ENCODE assay signal across 8 cellular contexts in the genomic region with DNA sequence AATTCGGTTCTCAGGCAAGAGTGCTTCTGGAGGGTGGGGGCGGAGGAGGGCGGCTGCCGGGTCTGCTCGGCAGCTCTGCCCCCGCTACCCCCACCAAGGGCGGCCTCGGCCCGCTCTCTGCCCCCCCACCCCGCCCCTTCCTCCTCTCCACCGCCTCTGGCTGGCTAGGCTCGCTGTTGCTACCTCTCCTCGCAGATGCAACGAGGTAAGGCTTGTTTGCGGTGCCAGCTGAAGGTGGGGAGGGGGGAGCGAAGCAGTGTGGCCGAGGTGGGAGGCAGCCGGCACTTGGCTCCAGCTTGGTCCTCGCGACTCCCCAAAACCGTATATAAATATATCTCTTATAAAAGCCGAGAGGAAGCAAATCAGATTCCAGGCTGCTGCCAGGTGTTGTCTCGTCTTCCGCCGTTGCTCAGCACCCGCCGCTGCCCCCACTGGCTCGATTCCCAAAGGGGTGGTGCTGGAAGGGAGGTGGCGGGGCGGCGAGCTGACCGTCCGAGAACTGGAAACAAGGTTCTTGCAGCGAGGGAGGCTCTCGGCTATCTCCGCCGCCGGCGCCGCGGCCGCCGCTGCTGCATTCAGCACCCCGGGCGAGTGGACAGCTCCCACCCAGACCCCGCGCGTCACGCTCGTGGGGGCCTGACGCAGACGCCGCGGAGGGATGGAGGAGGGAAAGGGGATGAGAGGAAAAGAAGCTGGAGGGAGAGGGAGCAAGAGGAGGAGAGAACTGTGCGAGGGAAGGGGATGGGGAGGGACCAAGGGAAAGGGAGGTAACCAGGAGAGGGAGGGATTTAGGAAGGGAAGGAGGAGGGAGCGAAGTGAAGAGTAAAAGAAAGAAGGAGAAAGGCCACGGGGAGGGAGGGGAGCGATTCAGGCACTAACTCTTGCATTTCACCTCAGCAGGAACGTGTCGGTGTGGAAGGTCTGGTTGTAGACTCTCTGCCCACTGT.
DNase-seq lines count a peak whose midpoint lies in the region; ATAC-seq and TF ChIP-seq lines count a peak whose summit lies in the region.

MARCHF4 (minus strand) TSS at position 728 of the 947 bp plus-strand sequence. CDS start 2,223 bp downstream, outside the sequence.

- DNase-seq in GM13977 (ENCODE audit: low spot score) = peak; percentile 70
- peak; percentile 41 for DNase-seq in NCI-H2171 (lab: John Stamatoyannopoulos, UW)
- peak; percentile 68 to 74 for DNase-seq in activated CD4-positive, alpha-beta T cell treated with anti-CD3 and anti-CD28 coated beads, Interleukin-2, amount 50 U/mL, for 48 hours
- DNase-seq in dedifferentiated amniotic fluid mesenchymal stem cell (ENCODE audit: extremely low spot score) = peak; percentile 52
- DNase-seq in kidney tubule cell (ENCODE audit: low spot score) = peak; percentile 95
- DNase-seq in stimulated activated CD4-positive, alpha-beta T cell treated with anti-CD3 and anti-CD28 coated beads, Interleukin-1b, Interleukin-23, amount 100 ng/mL, for 4 hours (ENCODE audit: low read depth in 2 of 2) = peak; percentile 51 to 61

- TF ChIP-seq CTCF in GM13977 (IDR thresholded peaks at IDR 0.05; ENCODE audit: extremely low read depth, insufficient read depth, missing control alignments) = no peak

- in situ Hi-C loops in GM13977 (cut with MboI; ENCODE audit: low pct_unique_long_range_greater_than_20kb, low sequenced_read_pairs, unreplicated experiment) = no loop called here

- ATAC-seq in HG03095 (IDR thresholded peaks at IDR 0.05; ENCODE audit: unreplicated experiment) (no peak), HG03196 (IDR thresholded peaks at IDR 0.05; ENCODE audit: unreplicated experiment) (no peak)

Comparison
In these comparisons a context has a peak if more than half of its experiments do, and no peak if none do; other contexts are left out.
1. DNase-seq: peak in every context shown above with its lines; median percentile 95 in kidney tubule cell; 71 in activated CD4-positive, alpha-beta T cell treated with anti-CD3 and anti-CD28 coated beads, Interleukin-2, amount 50 U/mL, for 48 hours; 70 in GM13977; 56 in stimulated activated CD4-positive, alpha-beta T cell treated with anti-CD3 and anti-CD28 coated beads, Interleukin-1b, Interleukin-23, amount 100 ng/mL, for 4 hours; 52 in dedifferentiated amniotic fluid mesenchymal stem cell; 41 in NCI-H2171.